8 cellular contexts compared by ENCODE assay signal in genomic region chr7:27199820-27200760, GRCh38. TPM values are rescaled to one million over a fixed set of nuclear protein-coding genes. Genes with fewer than 3 reads are reported as not detected.
DNase-seq lines count a peak whose midpoint lies in the region; ATAC-seq and TF ChIP-seq lines count a peak whose summit lies in the region.

Gene HOXA13 (minus strand): TSS chr7:27200091. CDS start chr7:27200077, 14 bp downstream.

- CTCF ChIA-PET in PC-3 (lab: Charles Lee): interaction anchor here (0.6 to 2.3 kb wide), 4 partner anchors 9 to 462 kb away, joined by 3 to 20 read pairs (median 4); no protein-coding TSS in a partner anchor

- POLR2A ChIA-PET in PC-3 (lab: Charles Lee; ENCODE audit: unreplicated experiment): interaction anchor here (0.9 to 1.0 kb wide), 4 partner anchors 11 to 539 kb away, joined by 3 to 24 read pairs (median 4); no protein-coding TSS in a partner anchor

- H3K27ac Mint-ChIP-seq in effector memory CD8-positive, alpha-beta T cell: no peak within 1 kb of the TSS
- H3K27ac Mint-ChIP-seq in neural progenitor cell: no peak within 1 kb of the TSS

- H3K9me3 ChIP-seq in DND-41 (ENCODE audit: insufficient read depth, low read length, severe bottlenecking) (no peaks in the 10 kb centered on the region), PC-3 (ENCODE audit: low read length) (no peaks in the 10 kb centered on the region), neural progenitor cell (ENCODE audit: low read depth) (no peaks in the 10 kb centered on the region)

- H3K27me3 ChIP-seq in DND-41 (ENCODE audit: insufficient read depth, low read length, poor library complexity) (peaks cover 20% of the 10 kb centered on the region), PC-3 (ENCODE audit: low read length) (no peaks in the 10 kb centered on the region), neural progenitor cell (peaks cover 100% of the 10 kb centered on the region)

- H3K36me3 ChIP-seq in DND-41 (ENCODE audit: insufficient read depth, low read length) (no peaks in the 10 kb centered on the region), PC-3 (ENCODE audit: low read depth, low read length) (0 out of 2 replicates have a peak, but pooled peaks cover 6% of the 10 kb centered on the region), neural progenitor cell (no peaks in the 10 kb centered on the region)

- H3K36me3 Mint-ChIP-seq in effector memory CD8-positive, alpha-beta T cell (ENCODE audit: insufficient read depth): peaks cover 29% of the 10 kb centered on the region
- no peaks in the 10 kb centered on the region for H3K36me3 Mint-ChIP-seq in neural progenitor cell

- ATAC-seq in DND-41 (ENCODE audit: insufficient read depth, low read depth) (peak; percentile 96), HG02759 (IDR thresholded peaks at IDR 0.05; ENCODE audit: unreplicated experiment) (peak; percentile 72), PC-3 (peak; percentile 59), GM18907 (IDR thresholded peaks at IDR 0.05; ENCODE audit: unreplicated experiment) (no peak), GM21619 (IDR thresholded peaks at IDR 0.05; ENCODE audit: unreplicated experiment) (no peak)
- peak; percentile 70 for ATAC-seq in effector memory CD8-positive, alpha-beta T cell (replicated peaks)

- no peaks in the 10 kb centered on the region for H3K9me2 ChIP-seq in PC-3 (replicated peaks; ENCODE audit: low read length)

- H3K27ac ChIP-seq in DND-41 (ENCODE audit: low read length) (no peak within 1 kb of the TSS), PC-3 (ENCODE audit: low read length) (peak within 1 kb of the TSS; percentile 92), neural progenitor cell (no peak within 1 kb of the TSS)

- peak; percentile 10 for TF ChIP-seq CTCF in DND-41 (IDR thresholded peaks at IDR 0.05; ENCODE audit: borderline replicate concordance, extremely low read depth, low read length, poor library complexity, severe bottlenecking)
- no peak for TF ChIP-seq CTCF in PC-3 (conservative IDR thresholded peaks at IDR 0.05; ENCODE audit: low read depth, low read length)
- no peak for TF ChIP-seq CTCF in neural progenitor cell (IDR thresholded peaks at IDR 0.05)

- H3K4me3 ChIP-seq in DND-41 (ENCODE audit: low read depth in 1 of 2, low read length in 2 of 2): peak within 1 kb of the TSS; percentile 37 to 78; a peak in 3 of 4 replicates
- peak within 1 kb of the TSS; percentile 91 for H3K4me3 ChIP-seq in PC-3 (ENCODE audit: low read length)
- peak within 1 kb of the TSS; percentile 35 for H3K4me3 ChIP-seq in neural progenitor cell

- H3K4me2 ChIP-seq in DND-41 (ENCODE audit: insufficient read depth, low read length): peak within 1 kb of the TSS; percentile 82
- H3K4me2 ChIP-seq in PC-3 (ENCODE audit: low read length): peak within 1 kb of the TSS; percentile 99
- peak within 1 kb of the TSS; percentile 71 for H3K4me2 ChIP-seq in neural progenitor cell

- H3K4me1 Mint-ChIP-seq in effector memory CD8-positive, alpha-beta T cell (ENCODE audit: low read depth in 2 of 2): peaks cover 39 to 40% of the 10 kb centered on the region in 2 donors
- H3K4me1 Mint-ChIP-seq in neural progenitor cell: peaks cover 9% of the 10 kb centered on the region

- H2AFZ ChIP-seq in DND-41 (ENCODE audit: low read depth, low read length): peak within 1 kb of the TSS; percentile 88
- H2AFZ ChIP-seq in PC-3 (ENCODE audit: low read length): peak within 1 kb of the TSS; percentile 35
- no peak within 1 kb of the TSS for H2AFZ ChIP-seq in neural progenitor cell (replicated peaks)

- no TSS peak for BruUV-seq in PC-3 (replicated peaks; lab: Mats Ljungman, UMichigan)

- intact Hi-C loops in PC-3 (cut with micrococcal nuclease): loop anchor here (5.0 kb wide), 3 partner anchors 33 to 892 kb away; partner anchors contain the start of genes HOXA9 and TAX1BP1

- DNase-seq in DND-41 (peak; percentile 79), PC-3 (peak; percentile 92), neural progenitor cell (ENCODE audit: low spot score) (peak; percentile 75), iPS-NIHi7 (ENCODE audit: extremely low spot score) (no peak)
- DNase-seq in effector memory CD8-positive, alpha-beta T cell: no peak

- no peaks in the 10 kb centered on the region for H3K9me3 Mint-ChIP-seq in effector memory CD8-positive, alpha-beta T cell
- H3K9me3 Mint-ChIP-seq in neural progenitor cell: peaks cover 6% of the 10 kb centered on the region

- H3K79me2 ChIP-seq in DND-41 (ENCODE audit: insufficient read depth, low read length) (no peaks in the 10 kb centered on the region), PC-3 (ENCODE audit: low read length) (peaks cover 95% of the 10 kb centered on the region), neural progenitor cell (ENCODE audit: low read depth) (no peaks in the 10 kb centered on the region)

- H3F3A ChIP-seq in PC-3 (ENCODE audit: low read length, unreplicated experiment) (no peaks in the 10 kb centered on the region), neural progenitor cell (ENCODE audit: low read depth) (peaks cover 16% of the 10 kb centered on the region)

- H3K27me3 Mint-ChIP-seq in effector memory CD8-positive, alpha-beta T cell: peaks cover 90 to 100% of the 10 kb centered on the region in 2 donors
- peaks cover 86% of the 10 kb centered on the region for H3K27me3 Mint-ChIP-seq in neural progenitor cell (ENCODE audit: insufficient read depth, low read depth)

- no peaks in the 10 kb centered on the region for H4K20me1 ChIP-seq in DND-41 (ENCODE audit: insufficient read depth, low read length)
- H4K20me1 ChIP-seq in PC-3 (ENCODE audit: low read length): peaks cover 12% of the 10 kb centered on the region; the same call in 1 of the 2 replicates
- H4K20me1 ChIP-seq in neural progenitor cell (ENCODE audit: low read depth): peaks cover 81% of the 10 kb centered on the region

- peak within 1 kb of the TSS; percentile 57 for H3K9ac ChIP-seq in DND-41 (ENCODE audit: low read depth, low read length)
- peak within 1 kb of the TSS; percentile 97 for H3K9ac ChIP-seq in PC-3 (ENCODE audit: low read length)
- H3K9ac ChIP-seq in neural progenitor cell: no peak within 1 kb of the TSS

- peak within 1 kb of the TSS; percentile 76 to 83 for H3K4me3 Mint-ChIP-seq in effector memory CD8-positive, alpha-beta T cell
- H3K4me3 Mint-ChIP-seq in neural progenitor cell: peak within 1 kb of the TSS; percentile 86

- peaks cover 34% of the 10 kb centered on the region for H3K4me1 ChIP-seq in DND-41 (ENCODE audit: insufficient read depth, low read length)
- peaks cover 34% of the 10 kb centered on the region for H3K4me1 ChIP-seq in PC-3 (ENCODE audit: insufficient read depth, low read length)
- no peaks in the 10 kb centered on the region for H3K4me1 ChIP-seq in neural progenitor cell

RNA-seq across cellular contexts. Expression of gene HOXA13, which starts in this region (rescaled TPM):
- 12.1 and 14.9 TPM in 2 replicates for total RNA-seq in PC-3 (2014; rRNA removed)
- not detected in 2 replicates for total RNA-seq in neural progenitor cell (ENCODE audit: low replicate concordance)

Comparison
In these comparisons a context has a peak if more than half of its experiments do, and no peak if none do; other contexts are left out.
1. RNA of gene HOXA13 (total RNA-seq): 12.1 to 14.9 TPM in PC-3; not detected in neural progenitor cell; every median in the first group is over 10 times any median in the second.
2. Peak in DNase-seq, H3K4me3 ChIP-seq and H3K4me2 ChIP-seq in neural progenitor cell; RNA of the gene not detected or under 1 TPM.
3. ATAC-seq: peak in DND-41 (single experiment), HG02759 (single experiment), PC-3 (single experiment) and effector memory CD8-positive, alpha-beta T cell (single experiment); none in GM18907 (single experiment) and GM21619 (single experiment).
4. DNase-seq: peak in DND-41 (single experiment) and PC-3 (single experiment); none in effector memory CD8-positive, alpha-beta T cell (0 of 3) and iPS-NIHi7 (single experiment).
5. H3K4me3 ChIP-seq: peak in every context shown above with its lines; median percentile 91 in PC-3; 58 in DND-41; 35 in neural progenitor cell.
6. Peak in every context shown above with its lines, with median percentiles within 50 percentile points of each other: H3K4me2 ChIP-seq.